15 cellular contexts compared by ENCODE assay signal in genomic region chr11:59292611-59293010, GRCh38.
A peak's percentile ranks its signal among the peaks of the same experiment; 100 is the strongest.
DNase-seq lines count a peak whose midpoint lies in the region; ATAC-seq and TF ChIP-seq lines count a peak whose summit lies in the region.
"Had no signal": no experiment of that assay in that cellular context is flagged by ENCODE, and none has a peak within 500 bp of the region (broad histone marks: within the 10 kb centered on the region; RNA-seq: fewer than 3 reads in every experiment).

No MANE protein-coding gene starts in this region.

- no peaks in the 10 kb centered on the region for H3K36me3 Mint-ChIP-seq in Calu3 (ENCODE audit: insufficient read depth, unreplicated experiment)
- H3K36me3 Mint-ChIP-seq: CD4-positive, CD25-positive, alpha-beta regulatory T cell had no signal

- intact Hi-C loops in Calu3 (cut with micrococcal nuclease; ENCODE audit: unreplicated experiment), result no loop called here
- intact Hi-C loops in body of pancreas (cut with DNase I), result no loop called here

- DNase-seq in Calu3 (peak; percentile 22), LNCaP clone FGC (ENCODE audit: low read depth) (peak; percentile 58), body of pancreas (peak in 2 of 4 donors; percentile 41 to 55), epithelial cell of proximal tubule (ENCODE audit: low read depth) (peak; percentile 20), mesenteric fat pad (ENCODE audit: low spot score) (no peak), GDM1 (lab: John Stamatoyannopoulos, UW) (no peak), HCEC 1CT (no peak)
- DNase-seq: ACHN; CD4-positive, CD25-positive, alpha-beta regulatory T cell; DMS 273 treated with DMSO at 0.1 percent for 48 hours; H7 had no signal

- H3K4me3 Mint-ChIP-seq in Calu3 (ENCODE audit: low read depth, unreplicated experiment), result no peak overlapping the region
- H3K4me3 Mint-ChIP-seq: CD4-positive, CD25-positive, alpha-beta regulatory T cell; GM23338 had no signal

- H3K36me3 ChIP-seq in body of pancreas (replicated peaks in 1 of 2; ENCODE audit: insufficient read depth in 1 of 2, low read depth in 2 of 2) (no peaks in the 10 kb centered on the region), gastroesophageal sphincter (no peaks in the 10 kb centered on the region)
- H3K36me3 ChIP-seq: BLaER1 treated with 17β-estradiol and CSF1 and Interleukin-3, amounts not matched to agents 10 nM and 100 nM had no signal

- TF ChIP-seq EP300 in gastroesophageal sphincter (IDR thresholded peaks at IDR 0.05), result no peak

- no peaks in the 10 kb centered on the region for H3K9me3 ChIP-seq in body of pancreas
- no peaks in the 10 kb centered on the region for H3K9me3 ChIP-seq in gastroesophageal sphincter

- no peak overlapping the region for H3K27ac Mint-ChIP-seq in Calu3 (ENCODE audit: unreplicated experiment)
- H3K27ac Mint-ChIP-seq: CD4-positive, CD25-positive, alpha-beta regulatory T cell; GM23338 had no signal

- BruUV-seq in Calu3 (replicated peaks; lab: Mats Ljungman, UMichigan), result no TSS peak

- H3K4me1 Mint-ChIP-seq in Calu3 (ENCODE audit: low read depth, unreplicated experiment), result peaks cover 19% of the 10 kb centered on the region
- H3K4me1 Mint-ChIP-seq: CD4-positive, CD25-positive, alpha-beta regulatory T cell; GM23338 had no signal

- no peak for TF ChIP-seq POLR2A in body of pancreas (IDR thresholded peaks at IDR 0.05)
- no peak for TF ChIP-seq POLR2A in gastroesophageal sphincter (IDR thresholded peaks at IDR 0.05)

- H3K27ac ChIP-seq in body of pancreas (peak overlapping the region in 3 of 4 donors; percentile 63 to 74 (median 72)), gastroesophageal sphincter (no peak overlapping the region)
- H3K27ac ChIP-seq: BLaER1 treated with 17β-estradiol and CSF1 and Interleukin-3, amounts not matched to agents 10 nM and 100 nM had no signal

- peaks cover 30% of the 10 kb centered on the region for H3K27me3 Mint-ChIP-seq in Calu3 (ENCODE audit: unreplicated experiment)

- CTCF ChIA-PET in Calu3 (lab: Charles Lee), result interaction anchor here (0.6 to 2.1 kb wide), 3 partner anchors 29 to 210 kb away, joined by 3 to 6 read pairs (median 5); no protein-coding TSS in a partner anchor

- ATAC-seq in body of pancreas, result peak; percentile 76
- ATAC-seq in gastroesophageal sphincter, result no peak
- ATAC-seq: GM12878, GM23338 had no signal

- H3K4me3 ChIP-seq in LNCaP clone FGC (ENCODE audit: low read depth, low read length) (no peak overlapping the region), body of pancreas (no peak overlapping the region), epithelial cell of proximal tubule (ENCODE audit: low read depth, low read length) (no peak overlapping the region), gastroesophageal sphincter (no peak overlapping the region)
- H3K4me3 ChIP-seq: BLaER1 treated with 17β-estradiol and CSF1 and Interleukin-3, amounts not matched to agents 10 nM and 100 nM; GM12878; GM23338 had no signal

- H3K4me1 ChIP-seq in body of pancreas, result peaks cover 78% of the 10 kb centered on the region
- H3K4me1 ChIP-seq in gastroesophageal sphincter, result no peaks in the 10 kb centered on the region

- no peaks in the 10 kb centered on the region for H3K9me3 Mint-ChIP-seq in Calu3 (ENCODE audit: low read depth, unreplicated experiment)

- WGBS in body of pancreas, 2 donors, result 7 to 22% methylated on average over 3 of the region's 3 CpGs
- WGBS in gastroesophageal sphincter (ENCODE audit: low coverage in 1 of 2), 2 donors, result 95% methylated on average over 3 of the region's 3 CpGs; no CpG with 5 or more reads in 1 of the 2 donors

- TF ChIP-seq CTCF in Calu3 (IDR thresholded peaks at IDR 0.05; ENCODE audit: unreplicated experiment) (no peak), LNCaP clone FGC (IDR thresholded peaks at IDR 0.05; ENCODE audit: control insufficient read depth, extremely low read depth, insufficient read depth) (no peak), body of pancreas (IDR thresholded peaks at IDR 0.05) (no peak), epithelial cell of proximal tubule (conservative IDR thresholded peaks at IDR 0.05; ENCODE audit: low read depth, low read length) (no peak), gastroesophageal sphincter (IDR thresholded peaks at IDR 0.05) (no peak)

- no peaks in the 10 kb centered on the region for H3K27me3 ChIP-seq in body of pancreas
- H3K27me3 ChIP-seq in gastroesophageal sphincter, result peaks cover 7% of the 10 kb centered on the region
- H3K27me3 ChIP-seq: BLaER1 treated with 17β-estradiol and CSF1 and Interleukin-3, amounts not matched to agents 10 nM and 100 nM had no signal

Comparison
In these comparisons a context has a peak if more than half of its experiments do, and no peak if none do; other contexts are left out.
1. DNase-seq: peak in Calu3 (single experiment), LNCaP clone FGC (single experiment) and epithelial cell of proximal tubule (single experiment); none in mesenteric fat pad (single experiment), GDM1 (single experiment) and HCEC 1CT (single experiment).
2. H3K27ac ChIP-seq: peak in body of pancreas (3 of 4); none in gastroesophageal sphincter (0 of 4).